Comparison of ENCODE assay signal across 28 cellular contexts in the genomic region with DNA sequence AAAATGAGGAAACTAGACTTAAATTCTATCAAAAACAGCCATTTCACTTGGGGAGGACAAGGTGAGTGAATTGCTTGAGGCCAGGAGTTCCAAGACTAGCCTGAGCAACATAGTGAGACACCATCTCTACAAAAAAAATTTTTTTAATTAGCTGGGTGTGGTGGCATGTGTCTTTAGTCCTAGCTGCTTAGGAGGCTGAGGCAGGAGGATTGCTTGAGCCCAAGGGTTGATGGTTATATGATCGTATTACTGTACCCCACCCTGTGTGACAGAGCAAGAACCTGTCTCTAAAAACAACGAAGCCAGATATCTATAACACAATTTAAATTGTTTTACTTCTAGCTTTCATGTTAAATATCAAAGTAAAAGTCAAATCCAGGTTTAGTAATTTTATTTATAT.
"Had no signal": no experiment of that assay in that cellular context is flagged by ENCODE, and none has a peak within 500 bp of the region (broad histone marks: within the 10 kb centered on the region; RNA-seq: fewer than 3 reads in every experiment).

No MANE protein-coding gene starts in this region.

- H3K36me3 Mint-ChIP-seq: natural killer cell had no signal

- H3K27ac Mint-ChIP-seq: natural killer cell; nephron; neural progenitor cell; progenitor cell of endocrine pancreas; stimulated activated effector memory CD8-positive, alpha-beta T cell treated with anti-CD3 and anti-CD28 coated beads, Interleukin-12 subunit alpha, Interleukin-12 subunit beta, amount 100 ng/mL, for 72 hours; stimulated activated naive CD8-positive, alpha-beta T cell treated with anti-CD3 and anti-CD28 coated beads, Interleukin-15, Interleukin-2, amounts not matched to agents 100 ng/mL and 50 ng/mL, for 24 hours; type B pancreatic cell had no signal

- H2AFZ ChIP-seq: neural progenitor cell, parathyroid adenoma had no signal

- H3K9me3 Mint-ChIP-seq: natural killer cell; nephron; neural progenitor cell; stimulated activated effector memory CD8-positive, alpha-beta T cell treated with anti-CD3 and anti-CD28 coated beads, Interleukin-12 subunit alpha, Interleukin-12 subunit beta, amount 100 ng/mL, for 72 hours; stimulated activated naive B cell treated with anti-CD40 and anti-IgM and Interleukin-4, amounts not matched to agents 10 μg/mL and 1 μg/mL and 100 μg/mL, for 72 hours; stimulated activated naive CD8-positive, alpha-beta T cell treated with anti-CD3 and anti-CD28 coated beads, Interleukin-15, Interleukin-2, amounts not matched to agents 100 ng/mL and 50 ng/mL, for 24 hours; type B pancreatic cell had no signal

- H3K4me1 ChIP-seq: neural progenitor cell, parathyroid adenoma, psoas muscle, right lobe of liver, sigmoid colon, stomach, tibial nerve, upper lobe of right lung, uterus had no signal

- DNase-seq: natural killer cell; occipital lobe; ovary; posterior cingulate gyrus; psoas muscle; right cardiac atrium; right lobe of liver; sigmoid colon; small intestine; stimulated activated CD4-positive, alpha-beta T cell treated with anti-CD3 and anti-CD28 coated beads, Interleukin-15, amount 100 ng/mL, for 24 hours; stimulated activated CD4-positive, alpha-beta T cell treated with anti-CD3 and anti-CD28 coated beads, Interleukin-2, amount 100 ng/mL, for 24 hours; stimulated activated CD4-positive, alpha-beta T cell treated with anti-CD3 and anti-CD28 coated beads, Interleukin-2, amount 100 ng/mL, for 48 hours; stimulated activated CD4-positive, alpha-beta T cell treated with anti-CD3 and anti-CD28 coated beads, Interleukin-4, amount 100 ng/mL, for 24 hours; stimulated activated naive B cell treated with anti-CD40 and anti-IgM and Interleukin-4, amounts not matched to agents 10 μg/mL and 1 μg/mL and 100 μg/mL, for 72 hours; stimulated activated naive CD4-positive, alpha-beta T cell treated with Interleukin-2 at 50 U/mL for 16 hours; stomach; thyroid gland; upper lobe of right lung; uterus had no signal

- H3K36me3 ChIP-seq: neural progenitor cell, ovary, right lobe of liver, sigmoid colon, thoracic aorta, thyroid gland, upper lobe of right lung, uterus had no signal

- ATAC-seq: natural killer cell; psoas muscle; right cardiac atrium; right lobe of liver; stimulated activated effector memory CD8-positive, alpha-beta T cell treated with anti-CD3 and anti-CD28 coated beads, Interleukin-12 subunit alpha, Interleukin-12 subunit beta, amount 100 ng/mL, for 72 hours; stimulated activated naive B cell treated with anti-CD40 and anti-IgM and Interleukin-4, amounts not matched to agents 10 μg/mL and 1 μg/mL and 100 μg/mL, for 72 hours; upper lobe of right lung had no signal

- H3K4me3 ChIP-seq: neural progenitor cell, ovary, psoas muscle, right lobe of liver, sigmoid colon, stomach, thoracic aorta, thyroid gland, tibial nerve, upper lobe of right lung, uterus had no signal

- H3K27me3 ChIP-seq: neural progenitor cell, ovary, right lobe of liver, sigmoid colon, stomach, thyroid gland, tibial nerve, upper lobe of right lung, uterus had no signal

- H3K27ac ChIP-seq: neural progenitor cell, ovary, parathyroid adenoma, psoas muscle, right lobe of liver, sigmoid colon, stomach, thoracic aorta, thyroid gland, tibial nerve, upper lobe of right lung, uterus had no signal

- H3K79me2 ChIP-seq: parathyroid adenoma had no signal

- H3K9me3 ChIP-seq: ovary, psoas muscle, right lobe of liver, sigmoid colon, stomach, thoracic aorta, thyroid gland, tibial nerve, upper lobe of right lung, uterus had no signal

- H3K4me1 Mint-ChIP-seq: natural killer cell; nephron; stimulated activated effector memory CD8-positive, alpha-beta T cell treated with anti-CD3 and anti-CD28 coated beads, Interleukin-12 subunit alpha, Interleukin-12 subunit beta, amount 100 ng/mL, for 72 hours; stimulated activated naive B cell treated with anti-CD40 and anti-IgM and Interleukin-4, amounts not matched to agents 10 μg/mL and 1 μg/mL and 100 μg/mL, for 72 hours had no signal

- H3K9ac ChIP-seq: neural progenitor cell, parathyroid adenoma had no signal

- H3K4me3 Mint-ChIP-seq: natural killer cell; nephron; neural progenitor cell; stimulated activated effector memory CD8-positive, alpha-beta T cell treated with anti-CD3 and anti-CD28 coated beads, Interleukin-12 subunit alpha, Interleukin-12 subunit beta, amount 100 ng/mL, for 72 hours; stimulated activated naive B cell treated with anti-CD40 and anti-IgM and Interleukin-4, amounts not matched to agents 10 μg/mL and 1 μg/mL and 100 μg/mL, for 72 hours; stimulated activated naive CD8-positive, alpha-beta T cell treated with anti-CD3 and anti-CD28 coated beads, Interleukin-15, Interleukin-2, amounts not matched to agents 100 ng/mL and 50 ng/mL, for 24 hours; type B pancreatic cell had no signal

- H3K27me3 Mint-ChIP-seq: progenitor cell of endocrine pancreas; stimulated activated naive B cell treated with anti-CD40 and anti-IgM and Interleukin-4, amounts not matched to agents 10 μg/mL and 1 μg/mL and 100 μg/mL, for 72 hours; stimulated activated naive CD8-positive, alpha-beta T cell treated with anti-CD3 and anti-CD28 coated beads, Interleukin-15, Interleukin-2, amounts not matched to agents 100 ng/mL and 50 ng/mL, for 24 hours; type B pancreatic cell had no signal

- H3K4me2 ChIP-seq: neural progenitor cell had no signal
